10 cellular contexts compared by ENCODE assay signal in the genomic region with DNA sequence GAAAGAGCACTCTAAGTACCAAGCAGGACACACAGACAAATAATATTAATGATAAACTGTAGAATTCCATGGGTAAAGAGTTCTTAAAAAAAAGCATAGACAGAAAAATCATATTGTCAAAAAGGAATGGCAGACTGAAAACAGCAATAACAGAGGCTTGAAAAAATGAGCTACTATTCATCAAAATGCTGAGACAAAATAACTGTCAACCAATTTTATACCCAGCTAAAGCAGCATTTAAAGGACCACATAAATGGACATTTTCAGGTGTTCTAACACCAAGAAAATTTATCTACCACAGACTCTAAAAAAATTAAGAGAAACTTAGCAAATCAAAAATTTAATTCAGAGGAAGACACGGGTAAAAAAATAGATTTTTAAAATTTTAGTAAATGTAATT.
"Had no signal": no experiment of that assay in that cellular context is flagged by ENCODE, and none has a peak within 500 bp of the region (broad histone marks: within the 10 kb centered on the region; RNA-seq: fewer than 3 reads in every experiment).

No MANE protein-coding gene starts in this region.

- H3K4me1 ChIP-seq: HAP-1 had no signal

- H3K27ac Mint-ChIP-seq: GM23338 had no signal

- H3K9me3 ChIP-seq: HAP-1 had no signal

- H3K4me3 Mint-ChIP-seq: GM23338, HFFc6 had no signal

- H3K9ac ChIP-seq: GM23248 had no signal

- H3K4me1 Mint-ChIP-seq: GM23338 had no signal

- ATAC-seq: GM23338, HCT116 had no signal

- H3K36me3 ChIP-seq: HAP-1 had no signal

- H3K4me3 ChIP-seq: GM23248, GM23338, HAP-1 had no signal

- H2AFZ ChIP-seq: GM23248, GM23338 had no signal

- H3K27ac ChIP-seq: GM23248 had no signal

- H3K4me2 ChIP-seq: GM23338 had no signal

- FAIRE-seq: H1, H54 had no signal

- DNase-seq: GOT3, H7, HCEC 1CT, HFFc6 had no signal
